35 cellular contexts compared by ENCODE assay signal in genomic region chr20:48090314-48090713, GRCh38.
A peak's percentile ranks its signal among the peaks of the same experiment; 100 is the strongest.
DNase-seq lines count a peak whose midpoint lies in the region; ATAC-seq, FAIRE-seq and TF ChIP-seq lines count a peak whose summit lies in the region.
"Had no signal": no experiment of that assay in that cellular context is flagged by ENCODE, and none has a peak within 500 bp of the region (broad histone marks: within the 10 kb centered on the region; RNA-seq: fewer than 3 reads in every experiment).

No MANE protein-coding gene starts in this region.

- TF ChIP-seq CTCF in HepG2 (CRISPR knock-in tag; IDR thresholded peaks at IDR 0.05): no peak
- no peak for TF ChIP-seq CTCF in right lobe of liver (IDR thresholded peaks at IDR 0.05)
- no peak for TF ChIP-seq CTCF in chondrocyte (IDR thresholded peaks at IDR 0.05)
- TF ChIP-seq CTCF in neural progenitor cell (IDR thresholded peaks at IDR 0.05): no peak
- no peak for TF ChIP-seq CTCF in lower leg skin (IDR thresholded peaks at IDR 0.05)

- no TSS peak for BruUV-seq in HepG2 (replicated peaks; lab: Mats Ljungman, UMichigan)

- H3K36me3 Mint-ChIP-seq in chondrocyte (ENCODE audit: low read depth) (no peaks in the 10 kb centered on the region), neural progenitor cell (no peaks in the 10 kb centered on the region)
- H3K36me3 Mint-ChIP-seq: CD14-positive monocyte; CD4-positive, alpha-beta memory T cell; CD4-positive, CD25-positive, alpha-beta regulatory T cell; CD8-positive, alpha-beta memory T cell; CD8-positive, alpha-beta T cell had no signal

- H3K4me3 Mint-ChIP-seq in chondrocyte (ENCODE audit: unreplicated experiment) (no peak overlapping the region), neural progenitor cell (no peak overlapping the region)
- H3K4me3 Mint-ChIP-seq: B cell; CD14-positive monocyte; CD4-positive, alpha-beta memory T cell; CD4-positive, alpha-beta T cell; CD4-positive, CD25-positive, alpha-beta regulatory T cell; CD8-positive, alpha-beta memory T cell; CD8-positive, alpha-beta T cell had no signal

- peaks cover 4 to 11% of the 10 kb centered on the region in 2 experiments; a peak in 2 of 5 replicates for H3K27me3 ChIP-seq in HepG2 (ENCODE audit: control insufficient read depth in 1 of 2, insufficient read depth in 2 of 2, low read length in 2 of 2)
- H3K27me3 ChIP-seq in right lobe of liver: no peaks in the 10 kb centered on the region
- no peaks in the 10 kb centered on the region for H3K27me3 ChIP-seq in neural progenitor cell
- H3K27me3 ChIP-seq: BE2C; BLaER1; BLaER1 treated with 17β-estradiol and CSF1 and Interleukin-3, amounts not matched to agents 10 nM and 100 nM had no signal

- in situ Hi-C loops in HepG2 (cut with HindIII; ENCODE audit: extremely low pct_ligation_motif_present, low pct_unique_long_range_greater_than_20kb): no loop called here

- no peak for TF ChIP-seq RAD21 in HepG2 (CRISPR knock-in tag; IDR thresholded peaks at IDR 0.05)

- no peaks in the 10 kb centered on the region for H3K79me2 ChIP-seq in HepG2 (ENCODE audit: insufficient read depth, low read length)
- H3K79me2 ChIP-seq in neural progenitor cell (ENCODE audit: low read depth): no peaks in the 10 kb centered on the region

- H3K36me3 ChIP-seq in HepG2 (replicated peaks in 1 of 2; ENCODE audit: control insufficient read depth in 1 of 2, insufficient read depth in 2 of 2, low read length in 2 of 2) (no peaks in the 10 kb centered on the region), right lobe of liver (no peaks in the 10 kb centered on the region), neural progenitor cell (no peaks in the 10 kb centered on the region)
- H3K36me3 ChIP-seq: BE2C; BLaER1; BLaER1 treated with 17β-estradiol and CSF1 and Interleukin-3, amounts not matched to agents 10 nM and 100 nM had no signal

- TF ChIP-seq EP300 in HepG2 (IDR thresholded peaks at IDR 0.05; ENCODE audit: low read depth in 2 of 2, low read length in 2 of 2): no peak
- no peak for TF ChIP-seq EP300 in HepG2 (CRISPR knock-in tag; IDR thresholded peaks at IDR 0.05; ENCODE audit: borderline replicate concordance)

- H3K27me3 Mint-ChIP-seq in chondrocyte (ENCODE audit: low read depth) (peaks cover 30% of the 10 kb centered on the region), neural progenitor cell (ENCODE audit: insufficient read depth, low read depth) (peaks cover 13% of the 10 kb centered on the region)

- FAIRE-seq in HepG2 (lab: Jason Lieb, UNC): no peak
- FAIRE-seq: A204.1, A549, D721Med had no signal

- H3K4me3 ChIP-seq in HepG2 (replicated peaks in 1 of 3; ENCODE audit: insufficient read depth in 1 of 3, low read depth in 2 of 3, low read length in 3 of 3): no peak overlapping the region
- H3K4me3 ChIP-seq in right lobe of liver: no peak overlapping the region
- no peak overlapping the region for H3K4me3 ChIP-seq in neural progenitor cell
- H3K4me3 ChIP-seq in lower leg skin (ENCODE audit: low read depth, poor library complexity, severe bottlenecking): no peak overlapping the region
- H3K4me3 ChIP-seq: A549; BLaER1; BLaER1 treated with 17β-estradiol and CSF1 and Interleukin-3, amounts not matched to agents 10 nM and 100 nM had no signal

- H3F3A ChIP-seq in neural progenitor cell (ENCODE audit: low read depth): no peaks in the 10 kb centered on the region

- no peak overlapping the region for H3K4me2 ChIP-seq in HepG2 (ENCODE audit: low read depth, low read length)
- H3K4me2 ChIP-seq in neural progenitor cell: no peak overlapping the region
- H3K4me2 ChIP-seq: A549; BLaER1; BLaER1 treated with 17β-estradiol and CSF1 and Interleukin-3, amounts not matched to agents 10 nM and 100 nM had no signal

- CTCF ChIA-PET in HepG2 (lab: Yijun Ruan, JAX; ENCODE audit: low intra/inter-chr PET ratio, low total read pairs): no interaction called here

- no peaks in the 10 kb centered on the region for H3K9me3 ChIP-seq in HepG2 (ENCODE audit: low read length)
- H3K9me3 ChIP-seq in right lobe of liver: no peaks in the 10 kb centered on the region
- H3K9me3 ChIP-seq in neural progenitor cell (ENCODE audit: low read depth): no peaks in the 10 kb centered on the region
- H3K9me3 ChIP-seq: BE2C, BLaER1, Caco-2 had no signal

- no peak overlapping the region for H2AFZ ChIP-seq in HepG2 (ENCODE audit: low read length)
- H2AFZ ChIP-seq in neural progenitor cell (replicated peaks): no peak overlapping the region

- no peak overlapping the region for H3K27ac ChIP-seq in HepG2 (ENCODE audit: extremely low read length, insufficient read depth, low read length)
- no peak overlapping the region for H3K27ac ChIP-seq in right lobe of liver
- no peak overlapping the region for H3K27ac ChIP-seq in neural progenitor cell
- H3K27ac ChIP-seq: 22Rv1; A549; BLaER1; BLaER1 treated with 17β-estradiol and CSF1 and Interleukin-3, amounts not matched to agents 10 nM and 100 nM; C4-2B had no signal

- H3K4me1 Mint-ChIP-seq in chondrocyte (ENCODE audit: low read depth) (peaks cover 12% of the 10 kb centered on the region), neural progenitor cell (peaks cover 6% of the 10 kb centered on the region)
- H3K4me1 Mint-ChIP-seq: B cell; CD14-positive monocyte; CD4-positive, alpha-beta memory T cell; CD4-positive, CD25-positive, alpha-beta regulatory T cell; CD8-positive, alpha-beta memory T cell had no signal

- H3K27ac Mint-ChIP-seq in chondrocyte (ENCODE audit: unreplicated experiment) (peak overlapping the region; percentile 52), neural progenitor cell (peak overlapping the region; percentile 6)
- H3K27ac Mint-ChIP-seq: B cell; CD14-positive monocyte; CD4-positive, alpha-beta memory T cell; CD4-positive, alpha-beta T cell; CD4-positive, CD25-positive, alpha-beta regulatory T cell; CD8-positive, alpha-beta memory T cell; CD8-positive, alpha-beta T cell had no signal

- no peaks in the 10 kb centered on the region for H3K9me3 Mint-ChIP-seq in chondrocyte (ENCODE audit: low read depth)
- peaks cover 8% of the 10 kb centered on the region for H3K9me3 Mint-ChIP-seq in neural progenitor cell
- H3K9me3 Mint-ChIP-seq: CD4-positive, alpha-beta T cell; CD8-positive, alpha-beta T cell had no signal

- no peak for DNase-seq in HepG2 (ENCODE audit: low spot score)
- DNase-seq in right lobe of liver: no peak
- DNase-seq in chondrocyte (ENCODE audit: low spot score): no peak
- no peak for DNase-seq in neural progenitor cell (ENCODE audit: low spot score)
- DNase-seq in lower leg skin (ENCODE audit: low spot score in 2 of 2): no peak
- no peak for DNase-seq in ecto neural progenitor cell (ENCODE audit: low spot score)
- DNase-seq: 8988T; ACHN; AML-193; BE2C; C1 segment of cervical spinal cord; Calu3; CD4-positive, alpha-beta memory T cell; CD4-positive, alpha-beta T cell; CD4-positive, CD25-positive, alpha-beta regulatory T cell; CD8-positive, alpha-beta memory T cell; CD8-positive, alpha-beta T cell; COR-L47; DMS 273 treated with DMSO at 0.1 percent for 48 hours; DMS153; DMS53; DMS79; DMS79 treated with DMSO at 0.1 percent for 48 hours; DND-41; EL had no signal

- intact Hi-C loops in HepG2 (cut with micrococcal nuclease; ENCODE audit: unreplicated experiment) (no loop called here), right lobe of liver (cut with DNase I) (no loop called here), lower leg skin (cut with DNase I; ENCODE audit: low total_unique reads) (loop anchor here (10.0 kb wide), 1 partner anchor 1334 kb away; no protein-coding TSS in a partner anchor)

- ATAC-seq in HepG2 (no peak), right lobe of liver (no peak)
- ATAC-seq: A549; CD8-positive, alpha-beta T cell had no signal

- H3K9ac ChIP-seq in HepG2 (ENCODE audit: insufficient read depth, low read depth, low read length) (no peak overlapping the region), neural progenitor cell (no peak overlapping the region)
- H3K9ac ChIP-seq: BLaER1; BLaER1 treated with 17β-estradiol and CSF1 and Interleukin-3, amounts not matched to agents 10 nM and 100 nM had no signal

- WGBS in HepG2 (ENCODE audit: low lambda C conversion rate): 31% methylated on average over 2 of the region's 2 CpGs
- 38% methylated on average over 2 of the region's 2 CpGs for WGBS in right lobe of liver (ENCODE audit: insufficient coverage, low coverage, low lambda C conversion rate, missing lambda C conversion rate)
- 85 to 88% methylated on average over 2 of the region's 2 CpGs for WGBS in lower leg skin, 2 donors

- H3K4me1 ChIP-seq in HepG2 (ENCODE audit: insufficient read depth, low read length) (no peaks in the 10 kb centered on the region), right lobe of liver (no peaks in the 10 kb centered on the region), neural progenitor cell (peaks cover 4% of the 10 kb centered on the region)
- H3K4me1 ChIP-seq: A549; BE2C; BLaER1; BLaER1 treated with 17β-estradiol and CSF1 and Interleukin-3, amounts not matched to agents 10 nM and 100 nM; Caco-2 had no signal

- POLR2A ChIA-PET in HepG2 (lab: Yijun Ruan, JAX): no interaction called here

- TF ChIP-seq POLR2A in HepG2 (IDR thresholded peaks at IDR 0.05; ENCODE audit: insufficient read depth in 1 of 2, low read depth in 2 of 2, low read length in 2 of 2): no peak
- no peak for TF ChIP-seq POLR2A in right lobe of liver (IDR thresholded peaks at IDR 0.05)
- no peak for TF ChIP-seq POLR2A in lower leg skin (IDR thresholded peaks at IDR 0.05)

- H4K20me1 ChIP-seq in HepG2 (ENCODE audit: insufficient read depth, low read length) (no peaks in the 10 kb centered on the region), neural progenitor cell (ENCODE audit: low read depth) (no peaks in the 10 kb centered on the region)
- H4K20me1 ChIP-seq: BLaER1; BLaER1 treated with 17β-estradiol and CSF1 and Interleukin-3, amounts not matched to agents 10 nM and 100 nM had no signal

TF ChIP-seq in HepG2, 621 proteins besides CTCF, POLR2A, EP300 and RAD21 (continues in another document):
- peak; percentile 30 to 42; a peak in 2 of 4 replicates for TF ChIP-seq MAFK (conservative IDR thresholded peaks at IDR 0.05 in 1 of 2, IDR thresholded peaks at IDR 0.05 in 1 of 2; ENCODE audit: low read length in 2 of 2)
- no peak for TF ChIP-seq ZBTB25 (CRISPR knock-in tag; IDR thresholded peaks at IDR 0.05)
- TF ChIP-seq ZNF263 (CRISPR knock-in tag; IDR thresholded peaks at IDR 0.05): no peak
